ENCODE assay signal across 13 cellular contexts in the genomic region with DNA sequence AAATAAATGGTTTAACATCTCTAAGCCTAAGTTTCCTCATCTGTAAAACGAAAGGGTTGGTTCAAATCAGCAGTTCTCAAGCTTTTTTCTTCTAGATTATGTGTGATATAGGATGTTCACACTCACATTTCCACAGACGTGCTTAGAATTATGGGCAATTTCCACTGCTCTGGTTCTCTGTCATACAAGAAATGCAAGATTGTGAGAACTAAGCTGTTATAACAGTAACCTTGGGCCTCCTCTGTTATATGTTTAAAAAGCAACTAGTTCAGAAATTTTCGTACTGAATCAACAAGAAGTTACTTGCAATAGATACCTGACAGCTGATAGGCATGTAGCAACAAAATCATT.
"Had no signal": no experiment of that assay in that cellular context is flagged by ENCODE, and none has a peak within 500 bp of the region (broad histone marks: within the 10 kb centered on the region; RNA-seq: fewer than 3 reads in every experiment).

No MANE protein-coding gene starts in this region.

- H3K4me3 Mint-ChIP-seq: activated CD4-positive, alpha-beta T cell treated with anti-CD3 and anti-CD28 coated beads, Interleukin-2, amount 10 ng/mL, durations not matched to agents 7 days and 5 days; T-helper 1 cell treated with Interleukin-12 subunit alpha and Interleukin-12 subunit beta and Interleukin-4 antibody, amounts not matched to agents 30 μg/mL and 1 μg/mL, for 36 hours; WTC11 had no signal

- H3K4me3 ChIP-seq: body of pancreas, mucosa of descending colon, sigmoid colon had no signal

- H3K27me3 Mint-ChIP-seq: activated CD4-positive, alpha-beta T cell treated with anti-CD3 and anti-CD28 coated beads, Interleukin-2, amount 10 ng/mL, durations not matched to agents 7 days and 5 days had no signal

- H3K27ac ChIP-seq: sigmoid colon had no signal

- H3K27ac Mint-ChIP-seq: activated CD4-positive, alpha-beta T cell treated with anti-CD3 and anti-CD28 coated beads, Interleukin-2, amount 10 ng/mL, durations not matched to agents 7 days and 5 days; T-helper 1 cell treated with Interleukin-12 subunit alpha and Interleukin-12 subunit beta and Interleukin-4 antibody, amounts not matched to agents 30 μg/mL and 1 μg/mL, for 36 hours had no signal

- H3K9me3 ChIP-seq: body of pancreas, mucosa of descending colon, sigmoid colon had no signal

- H3K27me3 ChIP-seq: body of pancreas, sigmoid colon had no signal

- DNase-seq: activated CD4-positive, alpha-beta T cell treated with anti-CD3 and anti-CD28 coated beads, Interleukin-2, amount 10 ng/mL, durations not matched to agents 7 days and 5 days; activated T-cell treated with anti-CD3 and anti-CD28 coated beads, Interleukin-2, amount 50 U/mL, for 1 hour; body of pancreas; glutamatergic neuron; left cardiac atrium; mucosa of descending colon; sigmoid colon; stimulated activated CD4-positive, alpha-beta T cell treated with anti-CD3 and anti-CD28 coated beads, Interleukin-12 subunit alpha, Interleukin-12 subunit beta, amount 100 ng/mL, for 4 hours; stimulated activated naive CD4-positive, alpha-beta T cell treated with Interleukin-2 at 50 U/mL for 16 hours; trophoblast cell had no signal

- ATAC-seq: esophagus mucosa, left cardiac atrium, mucosa of descending colon, WTC11 had no signal

- H3K36me3 ChIP-seq: sigmoid colon had no signal
